15 cellular contexts compared by ENCODE assay signal in the genomic region with DNA sequence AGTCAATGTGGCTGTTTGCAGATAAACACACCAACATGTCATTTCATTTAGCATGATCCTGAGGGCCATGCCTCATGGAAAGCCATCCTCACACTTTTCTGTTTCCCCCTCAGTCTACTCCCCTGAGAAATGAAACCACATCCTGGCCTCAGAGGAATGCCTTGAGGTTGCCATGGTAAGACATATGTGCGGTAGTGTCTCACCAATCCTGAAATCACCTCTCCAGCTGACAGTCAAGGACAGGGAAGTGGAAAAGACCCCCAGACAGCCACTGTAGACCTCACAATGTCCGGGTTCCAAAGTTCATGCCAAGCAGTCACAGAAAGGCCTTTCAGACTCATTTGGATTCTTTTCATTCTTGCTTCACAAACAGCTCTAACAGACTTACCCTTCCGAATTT.
A peak's percentile ranks its signal among the peaks of the same experiment; 100 is the strongest.
DNase-seq lines count a peak whose midpoint lies in the region; ATAC-seq and TF ChIP-seq lines count a peak whose summit lies in the region.
"Had no signal": no experiment of that assay in that cellular context is flagged by ENCODE, and none has a peak within 500 bp of the region (broad histone marks: within the 10 kb centered on the region; RNA-seq: fewer than 3 reads in every experiment).

No MANE protein-coding gene starts in this region.

- in situ Hi-C loops in mammary epithelial cell (cut with MboI; ENCODE audit: low sequenced_read_pairs in 2 of 2): loop anchor here (5.0 to 25.0 kb wide), 2 partner anchors 210 to 365 kb away; no protein-coding TSS in a partner anchor

- DNase-seq in GM03348 (ENCODE audit: low spot score) (peak; percentile 55), SJCRH30 (peak; percentile 61 to 77), fibroblast of gingiva (ENCODE audit: low read depth) (peak; percentile 34), renal cortical epithelial cell (ENCODE audit: low read depth) (peak; percentile 21), SIG-M5 (lab: John Stamatoyannopoulos, UW) (no peak), mammary epithelial cell (no peak)
- DNase-seq: activated effector memory CD4-positive, alpha-beta T cell treated with anti-CD3 and anti-CD28 coated beads, Interleukin-2, amount 50 U/mL, for 16 hours; C1 segment of cervical spinal cord; heart right ventricle; nephron progenitor cell; sigmoid colon; stimulated activated CD4-positive, alpha-beta T cell treated with anti-CD3 and anti-CD28 coated beads, Interleukin-4, amount 100 ng/mL, for 24 hours; stimulated activated CD8-positive, alpha-beta memory T cell treated with anti-CD3 and anti-CD28 coated beads, Interleukin-4, amount 100 ng/mL, for 48 hours had no signal

- no peak overlapping the region for H3K4me2 ChIP-seq in mammary epithelial cell (ENCODE audit: insufficient read depth, low read depth, low read length)

- TF ChIP-seq CTCF in mammary epithelial cell (conservative IDR thresholded peaks at IDR 0.05 in 1 of 2, IDR thresholded peaks at IDR 0.05 in 1 of 2; ENCODE audit: extremely low read depth in 1 of 2, insufficient read depth in 1 of 2, low read depth in 1 of 2, low read length in 2 of 2): no peak

- no peaks in the 10 kb centered on the region for H3K79me2 ChIP-seq in mammary epithelial cell (ENCODE audit: insufficient read depth, low read length)

- no peak overlapping the region for H2AFZ ChIP-seq in mammary epithelial cell (ENCODE audit: low read depth, low read length)

- H3K4me1 ChIP-seq in SJCRH30 (peaks cover 59% of the 10 kb centered on the region), mammary epithelial cell (ENCODE audit: insufficient read depth, low read length) (no peaks in the 10 kb centered on the region)

- H3K4me3 ChIP-seq in SJCRH30 (no peak overlapping the region), mammary epithelial cell (replicated peaks in 1 of 3; ENCODE audit: insufficient read depth in 1 of 3, low read depth in 2 of 3, low read length in 3 of 3) (no peak overlapping the region)
- H3K4me3 ChIP-seq: heart right ventricle, sigmoid colon, suprapubic skin had no signal

- peak overlapping the region; percentile 98; the same call in 1 of the 2 replicates for H3K27ac ChIP-seq in SJCRH30
- no peak overlapping the region for H3K27ac ChIP-seq in mammary epithelial cell (ENCODE audit: insufficient read depth, low read depth, low read length)
- H3K27ac ChIP-seq: heart right ventricle, suprapubic skin had no signal

- H4K20me1 ChIP-seq in mammary epithelial cell (ENCODE audit: insufficient read depth, low read length): no peaks in the 10 kb centered on the region

- H3K27me3 ChIP-seq in SJCRH30: no peaks in the 10 kb centered on the region
- no peaks in the 10 kb centered on the region for H3K27me3 ChIP-seq in mammary epithelial cell (ENCODE audit: insufficient read depth, low read length)
- H3K27me3 ChIP-seq: heart right ventricle, sigmoid colon, suprapubic skin had no signal

- WGBS in mammary epithelial cell (ENCODE audit: low coverage, missing lambda C conversion rate): 64% methylated on average over 3 of the region's 3 CpGs

- dilution Hi-C loops in mammary epithelial cell (cut with HindIII; ENCODE audit: low sequenced_read_pairs): no loop called here

- H3K9ac ChIP-seq in mammary epithelial cell (ENCODE audit: insufficient read depth, low read length): no peak overlapping the region

- intact Hi-C loops in mammary epithelial cell (cut with micrococcal nuclease): no loop called here

- no peaks in the 10 kb centered on the region for H3K9me3 ChIP-seq in SJCRH30 (replicated peaks)
- H3K9me3 ChIP-seq in mammary epithelial cell (replicated peaks; ENCODE audit: insufficient read depth, low read length): no peaks in the 10 kb centered on the region
- H3K9me3 ChIP-seq: heart right ventricle, sigmoid colon, suprapubic skin had no signal

- CTCF ChIA-PET in mammary epithelial cell (lab: Charles Lee; ENCODE audit: low non-redundant PET): interaction anchor here (0.6 kb wide), 1 partner anchor 456 kb away, joined by 4 read pairs; no protein-coding TSS in a partner anchor

- ATAC-seq in GM19328 (IDR thresholded peaks at IDR 0.05; ENCODE audit: unreplicated experiment): no peak
- ATAC-seq: heart right ventricle had no signal

- BruUV-seq in mammary epithelial cell (replicated peaks; lab: Mats Ljungman, UMichigan): no TSS peak

- H3K36me3 ChIP-seq in SJCRH30 (no peaks in the 10 kb centered on the region), mammary epithelial cell (ENCODE audit: insufficient read depth, low read length) (no peaks in the 10 kb centered on the region)
- H3K36me3 ChIP-seq: heart right ventricle, sigmoid colon, suprapubic skin had no signal

Comparison
In these comparisons a context has a peak if more than half of its experiments do, and no peak if none do; other contexts are left out.
1. DNase-seq: peak in GM03348 (single experiment), SJCRH30 (2 of 2), fibroblast of gingiva (single experiment) and renal cortical epithelial cell (single experiment); none in SIG-M5 (single experiment) and mammary epithelial cell (single experiment).